ENCODE assay signal across 17 cellular contexts in the genomic region with DNA sequence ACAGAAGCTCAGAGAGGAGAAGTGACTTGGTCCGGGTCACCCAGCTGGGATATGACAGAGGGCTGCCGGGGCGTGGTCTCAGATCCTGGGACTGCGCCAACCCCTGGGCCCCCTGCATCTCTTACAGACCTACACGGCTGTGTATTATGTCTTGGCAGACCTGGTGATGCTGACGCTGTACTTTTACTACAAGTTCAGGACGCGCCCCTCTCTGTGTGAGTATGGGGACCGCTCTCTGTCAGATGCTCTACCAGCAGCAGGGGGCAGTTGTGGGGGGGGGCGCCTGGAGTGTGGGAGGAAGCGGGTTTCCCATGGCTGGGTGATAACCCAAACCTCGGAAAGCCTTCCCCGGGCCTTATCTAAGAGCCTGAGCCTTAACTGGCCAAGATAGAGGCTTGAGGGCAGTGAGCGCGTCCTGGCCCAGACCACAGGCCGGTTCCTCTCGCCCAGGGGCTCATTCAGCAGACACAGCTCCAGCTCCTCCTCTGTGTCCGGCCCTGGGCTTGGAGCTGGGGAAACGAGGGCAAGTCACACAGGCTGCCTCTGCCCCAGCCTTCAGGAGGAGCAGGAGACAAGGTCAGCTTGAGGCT.
"Had no signal": no experiment of that assay in that cellular context is flagged by ENCODE, and none has a peak within 500 bp of the region (broad histone marks: within the 10 kb centered on the region; RNA-seq: fewer than 3 reads in every experiment).

No MANE protein-coding gene starts in this region.

- H3K9ac ChIP-seq: parathyroid adenoma had no signal

- H3K79me2 ChIP-seq: parathyroid adenoma had no signal

- H3K27me3 Mint-ChIP-seq: activated naive CD8-positive, alpha-beta T cell; effector memory CD8-positive, alpha-beta T cell; natural killer cell treated with Interleukin-12 subunit alpha and Interleukin-12 subunit beta and Interleukin-15 and Interleukin-18, amount 100 ng/mL, for 72 hours; stimulated activated memory B cell treated with anti-CD40 and anti-IgM and Interleukin-4, amounts not matched to agents 10 μg/mL and 1 μg/mL and 100 μg/mL, for 72 hours had no signal

- H3K4me1 ChIP-seq: body of pancreas, parathyroid adenoma, sigmoid colon had no signal

- H3K4me3 ChIP-seq: body of pancreas, lung, sigmoid colon, thoracic aorta had no signal

- H3K9me3 ChIP-seq: body of pancreas, neutrophil, sigmoid colon, thoracic aorta had no signal

- H3K4me3 Mint-ChIP-seq: activated naive CD8-positive, alpha-beta T cell; natural killer cell treated with Interleukin-12 subunit alpha and Interleukin-12 subunit beta and Interleukin-15 and Interleukin-18, amount 100 ng/mL, for 72 hours; stimulated activated memory B cell treated with anti-CD40 and anti-IgM and Interleukin-4, amounts not matched to agents 10 μg/mL and 1 μg/mL and 100 μg/mL, for 72 hours had no signal

- H2AFZ ChIP-seq: parathyroid adenoma had no signal

- ATAC-seq: body of pancreas; effector memory CD8-positive, alpha-beta T cell; left colon had no signal

- DNase-seq: activated CD4-positive, alpha-beta T cell treated with anti-CD3 and anti-CD28 coated beads, Interleukin-2, amount 50 U/mL, for 4 hours; body of pancreas; caudate nucleus; effector memory CD8-positive, alpha-beta T cell; foreskin fibroblast; hippocampal formation; left colon; sigmoid colon; stimulated activated CD4-positive, alpha-beta T cell treated with anti-CD3 and anti-CD28 coated beads, Interleukin-4, amount 100 ng/mL, for 24 hours; T1000 had no signal

- H3K36me3 Mint-ChIP-seq: natural killer cell treated with Interleukin-12 subunit alpha and Interleukin-12 subunit beta and Interleukin-15 and Interleukin-18, amount 100 ng/mL, for 72 hours had no signal

- H3K27ac ChIP-seq: body of pancreas, neutrophil, parathyroid adenoma, sigmoid colon, thoracic aorta had no signal

- H3K9me3 Mint-ChIP-seq: effector memory CD8-positive, alpha-beta T cell; natural killer cell treated with Interleukin-12 subunit alpha and Interleukin-12 subunit beta and Interleukin-15 and Interleukin-18, amount 100 ng/mL, for 72 hours; stimulated activated memory B cell treated with anti-CD40 and anti-IgM and Interleukin-4, amounts not matched to agents 10 μg/mL and 1 μg/mL and 100 μg/mL, for 72 hours had no signal

- H3K27me3 ChIP-seq: body of pancreas, neutrophil, sigmoid colon had no signal

- H3K27ac Mint-ChIP-seq: activated naive CD8-positive, alpha-beta T cell; natural killer cell treated with Interleukin-12 subunit alpha and Interleukin-12 subunit beta and Interleukin-15 and Interleukin-18, amount 100 ng/mL, for 72 hours; stimulated activated memory B cell treated with anti-CD40 and anti-IgM and Interleukin-4, amounts not matched to agents 10 μg/mL and 1 μg/mL and 100 μg/mL, for 72 hours had no signal
